Comparison of ENCODE assay signal across 1 cellular context in the genomic region with DNA sequence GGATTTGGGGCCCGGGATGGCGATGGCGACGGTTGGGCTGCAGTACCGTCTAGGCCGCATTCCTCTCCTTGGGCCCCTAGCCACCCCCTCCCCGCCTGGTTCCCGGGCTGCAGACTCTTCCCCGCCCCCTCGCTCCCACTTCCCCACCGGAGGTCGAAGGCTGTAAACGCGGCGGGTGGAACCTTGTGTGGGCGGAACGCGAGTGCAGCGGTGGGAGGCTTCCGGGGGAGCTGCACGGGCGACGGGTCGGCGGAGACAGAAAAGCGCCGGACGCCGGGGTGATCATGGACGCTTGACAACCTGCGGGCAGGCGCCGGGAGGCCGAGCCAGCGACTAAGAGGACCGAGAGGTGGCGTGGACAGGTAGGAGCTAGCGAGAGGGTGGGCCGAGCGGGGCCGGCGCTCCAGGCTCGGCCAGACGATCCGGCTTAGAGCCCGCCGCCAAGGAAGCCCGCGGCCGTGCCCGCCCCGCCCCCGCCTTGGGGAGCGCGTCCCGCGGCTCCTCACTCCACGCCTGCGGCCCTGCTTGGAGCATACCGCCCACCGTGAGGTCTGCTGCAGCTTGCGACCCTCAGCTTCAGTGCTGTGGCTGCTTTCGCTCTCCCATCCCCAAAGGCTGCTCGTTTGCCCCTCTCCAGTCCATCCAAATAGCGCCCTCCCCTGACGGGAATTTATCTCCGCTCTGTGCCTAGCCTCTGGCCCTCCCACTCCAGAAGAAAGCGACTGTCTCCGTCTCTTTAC.
A peak's percentile ranks its signal among the peaks of the same experiment; 100 is the strongest.
TF ChIP-seq lines count a peak whose summit lies in the region.

A gene (plus strand): TSS at position 269 of the 740 bp plus-strand sequence. CDS start 2,126 bp downstream, outside the sequence.

TF ChIP-seq in HepG2, 621 proteins besides CTCF, POLR2A, EP300 and RAD21 (continued from another document and continues in another):
- TF ChIP-seq, protein P1, sequence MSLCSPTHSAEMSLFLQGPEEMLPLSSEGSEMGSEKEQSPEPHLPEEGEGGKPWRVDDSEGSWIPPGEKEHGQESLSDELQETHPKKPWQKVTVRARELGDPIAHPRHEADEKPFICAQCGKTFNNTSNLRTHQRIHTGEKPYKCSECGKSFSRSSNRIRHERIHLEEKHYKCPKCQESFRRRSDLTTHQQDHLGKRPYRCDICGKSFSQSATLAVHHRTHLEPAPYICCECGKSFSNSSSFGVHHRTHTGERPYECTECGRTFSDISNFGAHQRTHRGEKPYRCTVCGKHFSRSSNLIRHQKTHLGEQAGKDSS (CRISPR knock-in tag; IDR thresholded peaks at IDR 0.05; ENCODE audit: borderline replicate concordance, low read depth): peak; percentile 98; the same call in 1 of the 2 replicates
- TF ChIP-seq ELF4 (CRISPR knock-in tag; IDR thresholded peaks at IDR 0.05; ENCODE audit: borderline replicate concordance) (peak; percentile 94), ZNF468 (CRISPR knock-in tag; IDR thresholded peaks at IDR 0.05) (0 out of 2 replicates have a peak, but pooled peaks have one; percentile 60), ZSCAN12 (CRISPR knock-in tag; IDR thresholded peaks at IDR 0.05) (peak; percentile 83; the same call in 1 of the 2 replicates), BRCA1 (CRISPR knock-in tag; IDR thresholded peaks at IDR 0.05) (peak; percentile 93), KDM5A (IDR thresholded peaks at IDR 0.05; ENCODE audit: borderline replicate concordance, low read length) (peak; percentile 100), JDP2 (CRISPR knock-in tag; IDR thresholded peaks at IDR 0.05; ENCODE audit: borderline replicate concordance) (no peak), ZFX (CRISPR knock-in tag; IDR thresholded peaks at IDR 0.05; ENCODE audit: low read depth) (peak; percentile 98), MAFG (CRISPR knock-in tag; IDR thresholded peaks at IDR 0.05) (no peak), MIXL1 (CRISPR knock-in tag; IDR thresholded peaks at IDR 0.05) (peak; percentile 77; the same call in 1 of the 2 replicates), ZNF563 (CRISPR knock-in tag; IDR thresholded peaks at IDR 0.05) (peak; percentile 97), CHCHD3 (CRISPR knock-in tag; IDR thresholded peaks at IDR 0.05) (peak; percentile 86; the same call in 1 of the 2 replicates), NR3C1 (CRISPR knock-in tag; IDR thresholded peaks at IDR 0.05) (peak; percentile 95; the same call in 1 of the 2 replicates), ZNF672 (CRISPR knock-in tag; IDR thresholded peaks at IDR 0.05) (no peak), SKI (IDR thresholded peaks at IDR 0.05; ENCODE audit: partially characterized antibody) (peak; percentile 69), TCF12 (IDR thresholded peaks at IDR 0.05) (no peak), TCF12 (CRISPR knock-in tag; IDR thresholded peaks at IDR 0.05) (0 out of 2 replicates have a peak, but pooled peaks have one; percentile 53), AGO2 (optimal IDR thresholded peaks at IDR 0.05; ENCODE audit: low read depth, low read length) (peak; percentile 91), SALL1 (CRISPR knock-in tag; IDR thresholded peaks at IDR 0.05) (peak; percentile 97), KDM2A (CRISPR knock-in tag; IDR thresholded peaks at IDR 0.05; ENCODE audit: borderline replicate concordance, low read depth) (peak; percentile 99), MED13 (CRISPR knock-in tag; IDR thresholded peaks at IDR 0.05) (peak; percentile 91), ZNF101 (CRISPR knock-in tag; IDR thresholded peaks at IDR 0.05; ENCODE audit: borderline replicate concordance, low read depth) (peak; percentile 89; the same call in 1 of the 2 replicates), RBM22 (optimal IDR thresholded peaks at IDR 0.05; ENCODE audit: low read length) (no peak), RAD51 (IDR thresholded peaks at IDR 0.05; ENCODE audit: borderline replicate concordance) (no peak), ZNF83 (CRISPR knock-in tag; IDR thresholded peaks at IDR 0.05; ENCODE audit: borderline replicate concordance) (peak; percentile 82), EEA1 (CRISPR knock-in tag; IDR thresholded peaks at IDR 0.05; ENCODE audit: borderline replicate concordance) (peak; percentile 98; the same call in 1 of the 2 replicates), SALL2 (CRISPR knock-in tag; IDR thresholded peaks at IDR 0.05) (peak; percentile 99), HNRNPK (IDR thresholded peaks at IDR 0.05; ENCODE audit: low read depth, low read length, poor library complexity, severe bottlenecking) (peak; percentile 95), POLR2AphosphoS5 (IDR thresholded peaks at IDR 0.05; ENCODE audit: low read depth, low read length) (peak; percentile 63), HDAC1 (CRISPR knock-in tag; IDR thresholded peaks at IDR 0.05) (peak; percentile 100), SYNCRIP (IDR thresholded peaks at IDR 0.05; ENCODE audit: insufficient read depth, low read depth, low read length) (no peak), KDM6A (CRISPR knock-in tag; IDR thresholded peaks at IDR 0.05; ENCODE audit: low read depth) (no peak), XRCC5 (optimal IDR thresholded peaks at IDR 0.05; ENCODE audit: low read length) (peak; percentile 100), ZNF136 (CRISPR knock-in tag; IDR thresholded peaks at IDR 0.05; ENCODE audit: low read depth) (no peak), ZNF850 (CRISPR knock-in tag; conservative IDR thresholded peaks at IDR 0.05) (peak; percentile 58; the same call in 1 of the 2 replicates), ZNF816 (CRISPR knock-in tag; IDR thresholded peaks at IDR 0.05; ENCODE audit: borderline replicate concordance) (peak; percentile 93; the same call in 1 of the 2 replicates), ZNF20 (CRISPR knock-in tag; IDR thresholded peaks at IDR 0.05) (no peak), ZFP36 (IDR thresholded peaks at IDR 0.05; ENCODE audit: borderline replicate concordance, low read depth, low read length, partially characterized antibody) (no peak), ZNF552 (CRISPR knock-in tag; IDR thresholded peaks at IDR 0.05; ENCODE audit: borderline replicate concordance) (peak; percentile 78; the same call in 1 of the 2 replicates), ONECUT2 (CRISPR knock-in tag; IDR thresholded peaks at IDR 0.05) (peak; percentile 30; the same call in 1 of the 2 replicates), NR2C2 (CRISPR knock-in tag; IDR thresholded peaks at IDR 0.05; ENCODE audit: borderline replicate concordance) (peak; percentile 96), HOXA9 (CRISPR knock-in tag; IDR thresholded peaks at IDR 0.05; ENCODE audit: borderline replicate concordance) (no peak; the same call in 1 of the 2 replicates), MLLT10 (CRISPR knock-in tag; IDR thresholded peaks at IDR 0.05) (no peak), DMAP1 (CRISPR knock-in tag; IDR thresholded peaks at IDR 0.05) (peak; percentile 98), FOXP1 (IDR thresholded peaks at IDR 0.05) (no peak; the same call in 1 of the 2 replicates), FOXP1 (CRISPR knock-in tag; IDR thresholded peaks at IDR 0.05) (peak; percentile 55), HOXD1 (CRISPR knock-in tag; IDR thresholded peaks at IDR 0.05) (peak; percentile 97), SAFB2 (CRISPR knock-in tag; IDR thresholded peaks at IDR 0.05; ENCODE audit: borderline replicate concordance, low read depth) (peak; percentile 94), HOXA3 (CRISPR knock-in tag; IDR thresholded peaks at IDR 0.05) (peak; percentile 98), TEAD3 (CRISPR knock-in tag; optimal IDR thresholded peaks at IDR 0.05; ENCODE audit: borderline replicate concordance) (peak; percentile 96)
- TF ChIP-seq, protein P2, sequence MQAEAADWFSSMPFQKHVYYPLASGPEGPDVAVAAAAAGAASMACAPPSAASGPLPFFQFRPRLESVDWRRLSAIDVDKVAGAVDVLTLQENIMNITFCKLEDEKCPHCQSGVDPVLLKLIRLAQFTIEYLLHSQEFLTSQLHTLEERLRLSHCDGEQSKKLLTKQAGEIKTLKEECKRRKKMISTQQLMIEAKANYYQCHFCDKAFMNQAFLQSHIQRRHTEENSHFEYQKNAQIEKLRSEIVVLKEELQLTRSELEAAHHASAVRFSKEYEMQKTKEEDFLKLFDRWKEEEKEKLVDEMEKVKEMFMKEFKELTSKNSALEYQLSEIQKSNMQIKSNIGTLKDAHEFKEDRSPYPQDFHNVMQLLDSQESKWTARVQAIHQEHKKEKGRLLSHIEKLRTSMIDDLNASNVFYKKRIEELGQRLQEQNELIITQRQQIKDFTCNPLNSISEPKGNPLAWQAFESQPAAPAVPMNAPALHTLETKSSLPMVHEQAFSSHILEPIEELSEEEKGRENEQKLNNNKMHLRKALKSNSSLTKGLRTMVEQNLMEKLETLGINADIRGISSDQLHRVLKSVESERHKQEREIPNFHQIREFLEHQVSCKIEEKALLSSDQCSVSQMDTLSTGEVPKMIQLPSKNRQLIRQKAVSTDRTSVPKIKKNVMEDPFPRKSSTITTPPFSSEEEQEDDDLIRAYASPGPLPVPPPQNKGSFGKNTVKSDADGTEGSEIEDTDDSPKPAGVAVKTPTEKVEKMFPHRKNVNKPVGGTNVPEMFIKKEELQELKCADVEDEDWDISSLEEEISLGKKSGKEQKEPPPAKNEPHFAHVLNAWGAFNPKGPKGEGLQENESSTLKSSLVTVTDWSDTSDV (CRISPR knock-in tag; IDR thresholded peaks at IDR 0.05): no peak
- TF ChIP-seq, protein P3, sequence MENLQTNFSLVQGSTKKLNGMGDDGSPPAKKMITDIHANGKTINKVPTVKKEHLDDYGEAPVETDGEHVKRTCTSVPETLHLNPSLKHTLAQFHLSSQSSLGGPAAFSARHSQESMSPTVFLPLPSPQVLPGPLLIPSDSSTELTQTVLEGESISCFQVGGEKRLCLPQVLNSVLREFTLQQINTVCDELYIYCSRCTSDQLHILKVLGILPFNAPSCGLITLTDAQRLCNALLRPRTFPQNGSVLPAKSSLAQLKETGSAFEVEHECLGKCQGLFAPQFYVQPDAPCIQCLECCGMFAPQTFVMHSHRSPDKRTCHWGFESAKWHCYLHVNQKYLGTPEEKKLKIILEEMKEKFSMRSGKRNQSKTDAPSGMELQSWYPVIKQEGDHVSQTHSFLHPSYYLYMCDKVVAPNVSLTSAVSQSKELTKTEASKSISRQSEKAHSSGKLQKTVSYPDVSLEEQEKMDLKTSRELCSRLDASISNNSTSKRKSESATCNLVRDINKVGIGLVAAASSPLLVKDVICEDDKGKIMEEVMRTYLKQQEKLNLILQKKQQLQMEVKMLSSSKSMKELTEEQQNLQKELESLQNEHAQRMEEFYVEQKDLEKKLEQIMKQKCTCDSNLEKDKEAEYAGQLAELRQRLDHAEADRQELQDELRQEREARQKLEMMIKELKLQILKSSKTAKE (CRISPR knock-in tag; IDR thresholded peaks at IDR 0.05; ENCODE audit: borderline replicate concordance): peak; percentile 74; the same call in 1 of the 2 replicates
- TF ChIP-seq, protein P4, sequence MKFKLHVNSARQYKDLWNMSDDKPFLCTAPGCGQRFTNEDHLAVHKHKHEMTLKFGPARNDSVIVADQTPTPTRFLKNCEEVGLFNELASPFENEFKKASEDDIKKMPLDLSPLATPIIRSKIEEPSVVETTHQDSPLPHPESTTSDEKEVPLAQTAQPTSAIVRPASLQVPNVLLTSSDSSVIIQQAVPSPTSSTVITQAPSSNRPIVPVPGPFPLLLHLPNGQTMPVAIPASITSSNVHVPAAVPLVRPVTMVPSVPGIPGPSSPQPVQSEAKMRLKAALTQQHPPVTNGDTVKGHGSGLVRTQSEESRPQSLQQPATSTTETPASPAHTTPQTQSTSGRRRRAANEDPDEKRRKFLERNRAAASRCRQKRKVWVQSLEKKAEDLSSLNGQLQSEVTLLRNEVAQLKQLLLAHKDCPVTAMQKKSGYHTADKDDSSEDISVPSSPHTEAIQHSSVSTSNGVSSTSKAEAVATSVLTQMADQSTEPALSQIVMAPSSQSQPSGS (CRISPR knock-in tag; IDR thresholded peaks at IDR 0.05): peak; percentile 93
- TF ChIP-seq, protein P5, sequence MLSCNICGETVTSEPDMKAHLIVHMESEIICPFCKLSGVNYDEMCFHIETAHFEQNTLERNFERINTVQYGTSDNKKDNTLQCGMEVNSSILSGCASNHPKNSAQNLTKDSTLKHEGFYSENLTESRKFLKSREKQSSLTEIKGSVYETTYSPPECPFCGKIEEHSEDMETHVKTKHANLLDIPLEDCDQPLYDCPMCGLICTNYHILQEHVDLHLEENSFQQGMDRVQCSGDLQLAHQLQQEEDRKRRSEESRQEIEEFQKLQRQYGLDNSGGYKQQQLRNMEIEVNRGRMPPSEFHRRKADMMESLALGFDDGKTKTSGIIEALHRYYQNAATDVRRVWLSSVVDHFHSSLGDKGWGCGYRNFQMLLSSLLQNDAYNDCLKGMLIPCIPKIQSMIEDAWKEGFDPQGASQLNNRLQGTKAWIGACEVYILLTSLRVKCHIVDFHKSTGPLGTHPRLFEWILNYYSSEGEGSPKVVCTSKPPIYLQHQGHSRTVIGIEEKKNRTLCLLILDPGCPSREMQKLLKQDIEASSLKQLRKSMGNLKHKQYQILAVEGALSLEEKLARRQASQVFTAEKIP (CRISPR knock-in tag; IDR thresholded peaks at IDR 0.05; ENCODE audit: borderline replicate concordance): no peak
- TF ChIP-seq, protein P6, sequence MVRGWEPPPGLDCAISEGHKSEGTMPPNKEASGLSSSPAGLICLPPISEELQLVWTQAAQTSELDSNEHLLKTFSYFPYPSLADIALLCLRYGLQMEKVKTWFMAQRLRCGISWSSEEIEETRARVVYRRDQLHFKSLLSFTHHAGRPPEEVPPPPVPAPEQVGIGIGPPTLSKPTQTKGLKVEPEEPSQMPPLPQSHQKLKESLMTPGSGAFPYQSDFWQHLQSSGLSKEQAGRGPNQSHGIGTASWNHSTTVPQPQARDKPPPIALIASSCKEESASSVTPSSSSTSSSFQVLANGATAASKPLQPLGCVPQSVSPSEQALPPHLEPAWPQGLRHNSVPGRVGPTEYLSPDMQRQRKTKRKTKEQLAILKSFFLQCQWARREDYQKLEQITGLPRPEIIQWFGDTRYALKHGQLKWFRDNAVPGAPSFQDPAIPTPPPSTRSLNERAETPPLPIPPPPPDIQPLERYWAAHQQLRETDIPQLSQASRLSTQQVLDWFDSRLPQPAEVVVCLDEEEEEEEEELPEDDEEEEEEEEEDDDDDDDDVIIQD (CRISPR knock-in tag; IDR thresholded peaks at IDR 0.05; ENCODE audit: low read depth): peak; percentile 41; the same call in 1 of the 2 replicates
- TF ChIP-seq, protein P7, sequence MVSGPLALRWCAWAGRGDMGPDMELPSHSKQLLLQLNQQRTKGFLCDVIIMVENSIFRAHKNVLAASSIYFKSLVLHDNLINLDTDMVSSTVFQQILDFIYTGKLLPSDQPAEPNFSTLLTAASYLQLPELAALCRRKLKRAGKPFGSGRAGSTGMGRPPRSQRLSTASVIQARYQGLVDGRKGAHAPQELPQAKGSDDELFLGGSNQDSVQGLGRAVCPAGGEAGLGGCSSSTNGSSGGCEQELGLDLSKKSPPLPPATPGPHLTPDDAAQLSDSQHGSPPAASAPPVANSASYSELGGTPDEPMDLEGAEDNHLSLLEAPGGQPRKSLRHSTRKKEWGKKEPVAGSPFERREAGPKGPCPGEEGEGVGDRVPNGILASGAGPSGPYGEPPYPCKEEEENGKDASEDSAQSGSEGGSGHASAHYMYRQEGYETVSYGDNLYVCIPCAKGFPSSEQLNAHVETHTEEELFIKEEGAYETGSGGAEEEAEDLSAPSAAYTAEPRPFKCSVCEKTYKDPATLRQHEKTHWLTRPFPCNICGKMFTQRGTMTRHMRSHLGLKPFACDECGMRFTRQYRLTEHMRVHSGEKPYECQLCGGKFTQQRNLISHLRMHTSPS (CRISPR knock-in tag; IDR thresholded peaks at IDR 0.05; ENCODE audit: low read depth): peak; percentile 73; the same call in 1 of the 2 replicates
- TF ChIP-seq, protein P8, sequence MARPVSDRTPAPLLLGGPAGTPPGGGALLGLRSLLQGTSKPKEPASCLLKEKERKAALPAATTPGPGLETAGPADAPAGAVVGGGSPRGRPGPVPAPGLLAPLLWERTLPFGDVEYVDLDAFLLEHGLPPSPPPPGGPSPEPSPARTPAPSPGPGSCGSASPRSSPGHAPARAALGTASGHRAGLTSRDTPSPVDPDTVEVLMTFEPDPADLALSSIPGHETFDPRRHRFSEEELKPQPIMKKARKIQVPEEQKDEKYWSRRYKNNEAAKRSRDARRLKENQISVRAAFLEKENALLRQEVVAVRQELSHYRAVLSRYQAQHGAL (CRISPR knock-in tag; IDR thresholded peaks at IDR 0.05; ENCODE audit: not compliant biosample characterization): no peak
